In the genomic region with DNA sequence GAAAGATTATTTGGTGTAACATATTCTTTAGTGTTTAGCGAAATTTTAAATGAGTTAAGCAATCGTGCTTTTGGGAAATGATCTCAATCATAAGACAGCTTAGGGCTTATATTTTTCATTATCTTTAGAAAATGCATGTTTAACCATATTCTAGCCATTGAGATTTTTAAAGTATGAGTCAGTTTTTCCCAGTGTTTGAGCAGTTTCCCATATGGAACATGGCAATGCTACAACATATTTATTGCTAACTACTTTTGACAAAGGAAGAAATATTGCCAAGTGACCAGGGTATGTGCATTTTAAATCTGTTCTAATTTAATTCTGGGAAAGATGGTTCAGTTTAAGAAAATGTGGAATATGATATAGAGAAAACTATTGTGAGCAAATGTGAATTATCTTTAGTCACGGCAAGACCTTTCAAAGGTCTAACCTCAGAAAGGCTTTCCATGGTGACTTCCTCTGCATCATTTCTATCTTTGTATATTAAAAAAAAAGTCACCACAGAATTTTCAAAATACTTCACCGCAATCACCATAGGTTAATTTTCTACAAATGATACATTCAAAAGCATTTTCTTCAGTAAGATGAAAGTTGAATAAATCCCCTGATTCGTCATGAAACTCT, we compare ENCODE assay signal across 34 cellular contexts.
"Had no signal": no experiment of that assay in that cellular context is flagged by ENCODE, and none has a peak within 500 bp of the region (broad histone marks: within the 10 kb centered on the region; RNA-seq: fewer than 3 reads in every experiment).

No MANE protein-coding gene starts in this region.

- H3K4me1 ChIP-seq: gastroesophageal sphincter, prostate gland, sigmoid colon had no signal

- H3K27me3 Mint-ChIP-seq: activated CD4-positive, alpha-beta memory T cell treated with anti-CD3 and anti-CD28 coated beads, Interleukin-2, amount 10 ng/mL, durations not matched to agents 7 days and 5 days; activated CD4-positive, alpha-beta T cell treated with anti-CD3 and anti-CD28 coated beads, Interleukin-2, amount 10 ng/mL, durations not matched to agents 7 days and 5 days; activated naive CD4-positive, alpha-beta T cell treated with anti-CD3 and anti-CD28 coated beads, Interleukin-2, amount 50 U/mL, for 24 hours; brain; dendritic cell treated with granulocyte-macrophage colony-stimulating factor and Interleukin-4, amounts not matched to agents 40 ng/mL and 50 ng/mL, for 4 days; stimulated activated naive CD8-positive, alpha-beta T cell treated with anti-CD3 and anti-CD28 coated beads, Interleukin-15, Interleukin-2, amounts not matched to agents 100 ng/mL and 50 ng/mL, for 24 hours; T-helper 17 cell; type B pancreatic cell had no signal

- H3K4me3 ChIP-seq: cardiac muscle cell, gastroesophageal sphincter, ovary, prostate gland, sigmoid colon, thoracic aorta had no signal

- H3K4me1 Mint-ChIP-seq: activated CD4-positive, alpha-beta memory T cell treated with anti-CD3 and anti-CD28 coated beads, Interleukin-2, amount 10 ng/mL, durations not matched to agents 7 days and 5 days; activated CD4-positive, alpha-beta T cell treated with anti-CD3 and anti-CD28 coated beads, Interleukin-2, amount 10 ng/mL, durations not matched to agents 7 days and 5 days; activated naive CD4-positive, alpha-beta T cell treated with anti-CD3 and anti-CD28 coated beads, Interleukin-2, amount 50 U/mL, for 24 hours; brain; endodermal cell; stimulated activated effector memory CD8-positive, alpha-beta T cell treated with anti-CD3 and anti-CD28 coated beads, Interleukin-12 subunit alpha, Interleukin-12 subunit beta, amount 100 ng/mL, for 72 hours; T-helper 17 cell; WTC11 had no signal

- DNase-seq: activated CD4-positive, alpha-beta memory T cell treated with anti-CD3 and anti-CD28 coated beads, Interleukin-2, amount 10 ng/mL, durations not matched to agents 7 days and 5 days; activated CD4-positive, alpha-beta T cell treated with anti-CD3 and anti-CD28 coated beads for 1 hour; activated CD4-positive, alpha-beta T cell treated with anti-CD3 and anti-CD28 coated beads, Interleukin-2, amount 10 ng/mL, durations not matched to agents 7 days and 5 days; activated CD8-positive, alpha-beta memory T cell treated with anti-CD3 and anti-CD28 coated beads, Interleukin-2, amount 50 U/mL, for 48 hours; activated T-cell treated with anti-CD3 and anti-CD28 coated beads, Interleukin-2, amount 50 U/mL, for 4 hours; aorta; endodermal cell; head of caudate nucleus; hippocampal formation; left cardiac atrium; left ventricle myocardium superior; ovary; retina; sigmoid colon; small intestine; stimulated activated CD4-positive, alpha-beta T cell treated with anti-CD3 and anti-CD28 coated beads, Interleukin-4, amount 100 ng/mL, for 24 hours; SW 1271; T-helper 17 cell; T1000 had no signal

- H3K9me3 ChIP-seq: gastroesophageal sphincter, neutrophil, ovary, prostate gland, sigmoid colon, thoracic aorta had no signal

- H3K4me3 Mint-ChIP-seq: activated CD4-positive, alpha-beta memory T cell treated with anti-CD3 and anti-CD28 coated beads, Interleukin-2, amount 10 ng/mL, durations not matched to agents 7 days and 5 days; activated CD4-positive, alpha-beta T cell treated with anti-CD3 and anti-CD28 coated beads, Interleukin-2, amount 10 ng/mL, durations not matched to agents 7 days and 5 days; activated naive CD4-positive, alpha-beta T cell treated with anti-CD3 and anti-CD28 coated beads, Interleukin-2, amount 50 U/mL, for 24 hours; activated T-cell treated with anti-CD3 and anti-CD28 coated beads, Interleukin-2, amount 50 U/mL, for 4 hours; brain; dendritic cell treated with granulocyte-macrophage colony-stimulating factor and Interleukin-4, amounts not matched to agents 40 ng/mL and 50 ng/mL, for 4 days; endodermal cell; nephron; stimulated activated effector memory CD8-positive, alpha-beta T cell treated with anti-CD3 and anti-CD28 coated beads, Interleukin-12 subunit alpha, Interleukin-12 subunit beta, amount 100 ng/mL, for 72 hours; stimulated activated naive CD8-positive, alpha-beta T cell treated with anti-CD3 and anti-CD28 coated beads, Interleukin-15, Interleukin-2, amounts not matched to agents 100 ng/mL and 50 ng/mL, for 24 hours; T-helper 17 cell; type B pancreatic cell; WTC11 had no signal

- H3K27ac Mint-ChIP-seq: activated CD4-positive, alpha-beta memory T cell treated with anti-CD3 and anti-CD28 coated beads, Interleukin-2, amount 10 ng/mL, durations not matched to agents 7 days and 5 days; activated CD4-positive, alpha-beta T cell treated with anti-CD3 and anti-CD28 coated beads, Interleukin-2, amount 10 ng/mL, durations not matched to agents 7 days and 5 days; activated naive CD4-positive, alpha-beta T cell treated with anti-CD3 and anti-CD28 coated beads, Interleukin-2, amount 50 U/mL, for 24 hours; activated T-helper 2 cell treated with anti-CD3 and anti-CD28 coated beads, Interferon-gamma antibody, Interleukin-2, Interleukin-4, amounts not matched to agents 10 μg/mL and 5 μg/mL and 100 μg/mL, durations not matched to agents 14 hours and 24 hours and 36 hours; brain; dendritic cell treated with granulocyte-macrophage colony-stimulating factor and Interleukin-4, amounts not matched to agents 40 ng/mL and 50 ng/mL, for 4 days; endodermal cell; stimulated activated effector memory CD8-positive, alpha-beta T cell treated with anti-CD3 and anti-CD28 coated beads, Interleukin-12 subunit alpha, Interleukin-12 subunit beta, amount 100 ng/mL, for 72 hours; stimulated activated naive CD8-positive, alpha-beta T cell treated with anti-CD3 and anti-CD28 coated beads, Interleukin-15, Interleukin-2, amounts not matched to agents 100 ng/mL and 50 ng/mL, for 24 hours; T-helper 17 cell; type B pancreatic cell; WTC11 had no signal

- ATAC-seq: activated T-cell treated with anti-CD3 and anti-CD28 coated beads, Interleukin-2, amount 50 U/mL, for 4 hours; esophagus mucosa; gastroesophageal sphincter; left cardiac atrium; left ventricle myocardium superior; stimulated activated effector memory CD8-positive, alpha-beta T cell treated with anti-CD3 and anti-CD28 coated beads, Interleukin-12 subunit alpha, Interleukin-12 subunit beta, amount 100 ng/mL, for 72 hours; T-helper 17 cell; WTC11 had no signal

- H3K9me3 Mint-ChIP-seq: activated CD4-positive, alpha-beta T cell treated with anti-CD3 and anti-CD28 coated beads, Interleukin-2, amount 10 ng/mL, durations not matched to agents 7 days and 5 days; brain; endodermal cell; type B pancreatic cell had no signal

- H3K36me3 Mint-ChIP-seq: activated naive CD4-positive, alpha-beta T cell treated with anti-CD3 and anti-CD28 coated beads, Interleukin-2, amount 50 U/mL, for 24 hours; brain; stimulated activated effector memory CD8-positive, alpha-beta T cell treated with anti-CD3 and anti-CD28 coated beads, Interleukin-12 subunit alpha, Interleukin-12 subunit beta, amount 100 ng/mL, for 72 hours; type B pancreatic cell had no signal

- H3K27ac ChIP-seq: cardiac muscle cell, gastroesophageal sphincter, neutrophil, ovary, prostate gland, sigmoid colon, thoracic aorta had no signal

- H3K36me3 ChIP-seq: cardiac muscle cell, gastroesophageal sphincter, neutrophil, ovary, prostate gland, sigmoid colon, thoracic aorta had no signal

- H3K27me3 ChIP-seq: cardiac muscle cell, gastroesophageal sphincter, neutrophil, ovary, sigmoid colon had no signal
